18 cellular contexts compared by ENCODE assay signal in the genomic region with DNA sequence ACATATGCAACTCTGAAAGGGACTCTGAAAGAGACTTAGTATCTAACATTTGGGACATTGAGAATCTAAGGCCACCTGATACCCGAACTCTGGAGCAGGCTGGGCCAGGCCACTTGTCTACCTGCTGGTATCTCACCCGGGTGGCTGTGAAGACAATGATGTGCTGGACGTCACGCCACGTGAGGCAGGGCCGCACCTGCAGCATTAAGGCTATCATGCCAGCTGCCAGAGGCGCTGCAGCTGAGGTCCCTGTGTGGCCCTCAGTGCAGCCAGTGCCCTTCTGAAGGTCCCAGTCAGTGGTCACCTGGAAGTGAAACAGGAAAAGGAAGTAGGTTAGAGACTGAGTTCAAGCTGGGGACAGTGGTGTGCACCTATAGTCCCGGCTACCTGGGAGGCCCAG. TPM values are rescaled to one million over a fixed set of nuclear protein-coding genes. Genes with fewer than 3 reads are reported as not detected.
A peak's percentile ranks its signal among the peaks of the same experiment; 100 is the strongest.
DNase-seq lines count a peak whose midpoint lies in the region; ATAC-seq, FAIRE-seq and TF ChIP-seq lines count a peak whose summit lies in the region.
"Had no signal": no experiment of that assay in that cellular context is flagged by ENCODE, and none has a peak within 500 bp of the region (broad histone marks: within the 10 kb centered on the region; RNA-seq: fewer than 3 reads in every experiment).

No MANE protein-coding gene starts in this region.

- H3K27ac ChIP-seq in Peyer's patch (peak overlapping the region; percentile 49 to 86 (median 68)), body of pancreas (peak overlapping the region in 3 of 4 donors; percentile 7 to 65 (median 50)), muscle layer of duodenum (ENCODE audit: low read length) (peak overlapping the region; percentile 73)
- H3K27ac ChIP-seq: SJCRH30 had no signal

- 73 to 80% methylated on average over 1 to 8 of the region's 8 CpGs for WGBS in body of pancreas, 2 donors

- H3K4me3 Mint-ChIP-seq in stimulated activated memory B cell treated with anti-CD40 and anti-IgM and Interleukin-4, amounts not matched to agents 10 μg/mL and 1 μg/mL and 100 μg/mL, for 72 hours, result no peak overlapping the region
- H3K4me3 Mint-ChIP-seq: B cell, HFFc6, immature natural killer cell, type B pancreatic cell had no signal

- H3K27me3 ChIP-seq in Peyer's patch (no peaks in the 10 kb centered on the region), body of pancreas (no peaks in the 10 kb centered on the region), muscle layer of duodenum (ENCODE audit: low read depth, low read length) (no peaks in the 10 kb centered on the region)
- H3K27me3 ChIP-seq: SJCRH30 had no signal

- H3K9me3 Mint-ChIP-seq in stimulated activated memory B cell treated with anti-CD40 and anti-IgM and Interleukin-4, amounts not matched to agents 10 μg/mL and 1 μg/mL and 100 μg/mL, for 72 hours, result no peaks in the 10 kb centered on the region
- H3K9me3 Mint-ChIP-seq: HFFc6, immature natural killer cell, type B pancreatic cell had no signal

- peaks cover 0 to 78% (median 0%) of the 10 kb centered on the region in 3 donors for H3K36me3 ChIP-seq in Peyer's patch
- H3K36me3 ChIP-seq in body of pancreas (replicated peaks in 1 of 2; ENCODE audit: insufficient read depth in 1 of 2, low read depth in 2 of 2), result peaks cover 0 to 13% of the 10 kb centered on the region in 2 donors
- peaks cover 42 to 44% of the 10 kb centered on the region in 2 donors for H3K36me3 ChIP-seq in muscle layer of duodenum (ENCODE audit: control insufficient read depth in 1 of 2, insufficient read depth in 2 of 2, low read length in 2 of 2)
- H3K36me3 ChIP-seq: SJCRH30 had no signal

- H3K9me3 ChIP-seq in Peyer's patch, result no peaks in the 10 kb centered on the region
- no peaks in the 10 kb centered on the region for H3K9me3 ChIP-seq in body of pancreas
- no peaks in the 10 kb centered on the region for H3K9me3 ChIP-seq in muscle layer of duodenum (ENCODE audit: control insufficient read depth in 1 of 2, low read length in 2 of 2)
- H3K9me3 ChIP-seq: SJCRH30 had no signal

- ATAC-seq in body of pancreas, result no peak
- no peak for ATAC-seq in stimulated activated memory B cell treated with anti-CD40 and anti-IgM and Interleukin-4, amounts not matched to agents 10 μg/mL and 1 μg/mL and 100 μg/mL, for 72 hours

- peaks cover 7% of the 10 kb centered on the region for H3K4me1 Mint-ChIP-seq in stimulated activated memory B cell treated with anti-CD40 and anti-IgM and Interleukin-4, amounts not matched to agents 10 μg/mL and 1 μg/mL and 100 μg/mL, for 72 hours

- TF ChIP-seq CTCF in Peyer's patch (IDR thresholded peaks at IDR 0.05) (no peak), body of pancreas (IDR thresholded peaks at IDR 0.05) (no peak)

- TF ChIP-seq POLR2A in Peyer's patch (IDR thresholded peaks at IDR 0.05) (no peak), body of pancreas (IDR thresholded peaks at IDR 0.05) (no peak), H54 (IDR thresholded peaks at IDR 0.05; ENCODE audit: low read depth, low read length) (no peak)

- H3K27me3 Mint-ChIP-seq in stimulated activated memory B cell treated with anti-CD40 and anti-IgM and Interleukin-4, amounts not matched to agents 10 μg/mL and 1 μg/mL and 100 μg/mL, for 72 hours, result no peaks in the 10 kb centered on the region
- H3K27me3 Mint-ChIP-seq: B cell, type B pancreatic cell had no signal

- FAIRE-seq in H54 (lab: Jason Lieb, UNC), result no peak
- FAIRE-seq: GM18507, GM19239 had no signal

- peak overlapping the region; percentile 74 for H3K27ac Mint-ChIP-seq in stimulated activated memory B cell treated with anti-CD40 and anti-IgM and Interleukin-4, amounts not matched to agents 10 μg/mL and 1 μg/mL and 100 μg/mL, for 72 hours
- H3K27ac Mint-ChIP-seq: B cell, HFFc6, type B pancreatic cell had no signal

- H3K4me3 ChIP-seq in Peyer's patch, result no peak overlapping the region
- no peak overlapping the region for H3K4me3 ChIP-seq in body of pancreas
- no peak overlapping the region for H3K4me3 ChIP-seq in muscle layer of duodenum (ENCODE audit: low read depth in 1 of 2, low read length in 2 of 2)
- H3K4me3 ChIP-seq: SJCRH30 had no signal

- peaks cover 0 to 56% (median 7%) of the 10 kb centered on the region in 4 donors for H3K4me1 ChIP-seq in Peyer's patch
- H3K4me1 ChIP-seq in body of pancreas, result peaks cover 37% of the 10 kb centered on the region
- H3K4me1 ChIP-seq in muscle layer of duodenum (ENCODE audit: control insufficient read depth in 1 of 2, insufficient read depth in 2 of 2, low read length in 2 of 2), result peaks cover 12 to 34% of the 10 kb centered on the region in 2 donors

- intact Hi-C loops in body of pancreas (cut with DNase I), result loop anchor here (10.0 kb wide), 1 partner anchor 455 kb away; no protein-coding TSS in a partner anchor

- H3K36me3 Mint-ChIP-seq in stimulated activated memory B cell treated with anti-CD40 and anti-IgM and Interleukin-4, amounts not matched to agents 10 μg/mL and 1 μg/mL and 100 μg/mL, for 72 hours, result peaks cover 75% of the 10 kb centered on the region

- DNase-seq in Peyer's patch (no peak), body of pancreas (no peak), AG08396 (ENCODE audit: low spot score) (no peak), NCI-H146 (lab: John Stamatoyannopoulos, UW) (no peak), H54 (ENCODE audit: insufficient read length, low spot score) (no peak)
- DNase-seq: DMS 273 treated with DMSO at 0.1 percent for 48 hours, foreskin melanocyte, HFFc6, immature natural killer cell, NCI-H1436, SJCRH30, T1000 had no signal

RNA-seq across cellular contexts. Expression of gene PCSK7, which starts 12.4 kb away (rescaled TPM):
- 100 to 1,000 TPM; 136 to 244 (median 171) TPM for total RNA-seq in Peyer's patch
- 10 to 100 TPM; 25.9 to 86.0 TPM for total RNA-seq in body of pancreas

RNA-seq across cellular contexts. Expression of gene RNF214, which starts 13.0 kb away (rescaled TPM):
- total RNA-seq in Peyer's patch, result 10 to 100 TPM; 10.2 to 32.2 (median 13.4) TPM
- total RNA-seq in body of pancreas, result 10 to 100 TPM; 10.2 to 12.5 TPM

RNA-seq across cellular contexts. Expression of gene TAGLN, which starts 20.3 kb away (rescaled TPM):
- total RNA-seq in Peyer's patch (100 to 1,000 TPM; 110 to 361 (median 254) TPM), body of pancreas (100 to 1,000 TPM; 124 to 372 TPM)

RNA-seq across cellular contexts. Expression of gene SIDT2, which starts 40.9 kb away (rescaled TPM):
- 100 to 1,000 TPM in 3 of 4 donors, 10 to 100 TPM in 1; 69.3 to 201 (median 162) TPM for total RNA-seq in Peyer's patch
- 10 to 100 TPM; 42.0 to 88.7 TPM for total RNA-seq in body of pancreas
